ENCODE assay signal across 1 cellular context in the genomic region with DNA sequence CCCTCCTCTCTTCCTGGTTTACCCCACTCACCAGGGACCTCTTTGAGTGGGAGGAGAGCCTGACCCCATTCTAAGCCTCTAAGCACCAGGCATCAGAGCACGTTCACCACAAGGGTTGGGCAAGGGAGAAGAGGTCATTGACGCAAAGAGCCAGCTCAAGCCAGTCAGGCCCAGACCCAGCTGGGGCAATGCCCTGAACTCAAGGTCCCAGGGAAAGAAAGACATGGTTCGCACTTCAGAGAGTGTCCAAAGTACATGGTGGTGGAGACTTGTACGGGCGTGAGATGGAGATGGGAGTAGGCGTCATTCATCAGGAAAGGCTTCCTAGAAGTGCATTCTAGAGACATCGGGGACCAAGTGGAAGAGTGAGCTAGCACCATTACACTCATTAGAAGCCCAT.
TF ChIP-seq lines count a peak whose summit lies in the region.

No MANE protein-coding gene starts in this region.

TF ChIP-seq in K562, 482 proteins besides CTCF, POLR2A, EP300 and RAD21 (continued from another document):
- TF ChIP-seq, protein P1, sequence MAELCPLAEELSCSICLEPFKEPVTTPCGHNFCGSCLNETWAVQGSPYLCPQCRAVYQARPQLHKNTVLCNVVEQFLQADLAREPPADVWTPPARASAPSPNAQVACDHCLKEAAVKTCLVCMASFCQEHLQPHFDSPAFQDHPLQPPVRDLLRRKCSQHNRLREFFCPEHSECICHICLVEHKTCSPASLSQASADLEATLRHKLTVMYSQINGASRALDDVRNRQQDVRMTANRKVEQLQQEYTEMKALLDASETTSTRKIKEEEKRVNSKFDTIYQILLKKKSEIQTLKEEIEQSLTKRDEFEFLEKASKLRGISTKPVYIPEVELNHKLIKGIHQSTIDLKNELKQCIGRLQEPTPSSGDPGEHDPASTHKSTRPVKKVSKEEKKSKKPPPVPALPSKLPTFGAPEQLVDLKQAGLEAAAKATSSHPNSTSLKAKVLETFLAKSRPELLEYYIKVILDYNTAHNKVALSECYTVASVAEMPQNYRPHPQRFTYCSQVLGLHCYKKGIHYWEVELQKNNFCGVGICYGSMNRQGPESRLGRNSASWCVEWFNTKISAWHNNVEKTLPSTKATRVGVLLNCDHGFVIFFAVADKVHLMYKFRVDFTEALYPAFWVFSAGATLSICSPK (IDR thresholded peaks at IDR 0.05; ENCODE audit: borderline replicate concordance), result no peak
- TF ChIP-seq POLR2H (tag; IDR thresholded peaks at IDR 0.05; ENCODE audit: low read depth), result no peak
- TF ChIP-seq, protein P2, sequence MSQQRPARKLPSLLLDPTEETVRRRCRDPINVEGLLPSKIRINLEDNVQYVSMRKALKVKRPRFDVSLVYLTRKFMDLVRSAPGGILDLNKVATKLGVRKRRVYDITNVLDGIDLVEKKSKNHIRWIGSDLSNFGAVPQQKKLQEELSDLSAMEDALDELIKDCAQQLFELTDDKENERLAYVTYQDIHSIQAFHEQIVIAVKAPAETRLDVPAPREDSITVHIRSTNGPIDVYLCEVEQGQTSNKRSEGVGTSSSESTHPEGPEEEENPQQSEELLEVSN (IDR thresholded peaks at IDR 0.05; ENCODE audit: borderline replicate concordance in 1 of 2, extremely low read depth in 1 of 2, insufficient read depth in 1 of 2, insufficient read length in 1 of 2, low read depth in 1 of 2, low read length in 1 of 2, poor library complexity in 1 of 2, severe bottlenecking in 1 of 2), result no peak
- TF ChIP-seq, protein P3, sequence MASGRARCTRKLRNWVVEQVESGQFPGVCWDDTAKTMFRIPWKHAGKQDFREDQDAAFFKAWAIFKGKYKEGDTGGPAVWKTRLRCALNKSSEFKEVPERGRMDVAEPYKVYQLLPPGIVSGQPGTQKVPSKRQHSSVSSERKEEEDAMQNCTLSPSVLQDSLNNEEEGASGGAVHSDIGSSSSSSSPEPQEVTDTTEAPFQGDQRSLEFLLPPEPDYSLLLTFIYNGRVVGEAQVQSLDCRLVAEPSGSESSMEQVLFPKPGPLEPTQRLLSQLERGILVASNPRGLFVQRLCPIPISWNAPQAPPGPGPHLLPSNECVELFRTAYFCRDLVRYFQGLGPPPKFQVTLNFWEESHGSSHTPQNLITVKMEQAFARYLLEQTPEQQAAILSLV (tag; IDR thresholded peaks at IDR 0.05), result no peak
- TF ChIP-seq SMAD3 (CRISPR knock-in tag; conservative IDR thresholded peaks at IDR 0.05), result no peak
- TF ChIP-seq, protein P4, sequence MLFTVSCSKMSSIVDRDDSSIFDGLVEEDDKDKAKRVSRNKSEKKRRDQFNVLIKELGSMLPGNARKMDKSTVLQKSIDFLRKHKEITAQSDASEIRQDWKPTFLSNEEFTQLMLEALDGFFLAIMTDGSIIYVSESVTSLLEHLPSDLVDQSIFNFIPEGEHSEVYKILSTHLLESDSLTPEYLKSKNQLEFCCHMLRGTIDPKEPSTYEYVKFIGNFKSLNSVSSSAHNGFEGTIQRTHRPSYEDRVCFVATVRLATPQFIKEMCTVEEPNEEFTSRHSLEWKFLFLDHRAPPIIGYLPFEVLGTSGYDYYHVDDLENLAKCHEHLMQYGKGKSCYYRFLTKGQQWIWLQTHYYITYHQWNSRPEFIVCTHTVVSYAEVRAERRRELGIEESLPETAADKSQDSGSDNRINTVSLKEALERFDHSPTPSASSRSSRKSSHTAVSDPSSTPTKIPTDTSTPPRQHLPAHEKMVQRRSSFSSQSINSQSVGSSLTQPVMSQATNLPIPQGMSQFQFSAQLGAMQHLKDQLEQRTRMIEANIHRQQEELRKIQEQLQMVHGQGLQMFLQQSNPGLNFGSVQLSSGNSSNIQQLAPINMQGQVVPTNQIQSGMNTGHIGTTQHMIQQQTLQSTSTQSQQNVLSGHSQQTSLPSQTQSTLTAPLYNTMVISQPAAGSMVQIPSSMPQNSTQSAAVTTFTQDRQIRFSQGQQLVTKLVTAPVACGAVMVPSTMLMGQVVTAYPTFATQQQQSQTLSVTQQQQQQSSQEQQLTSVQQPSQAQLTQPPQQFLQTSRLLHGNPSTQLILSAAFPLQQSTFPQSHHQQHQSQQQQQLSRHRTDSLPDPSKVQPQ (CRISPR knock-in tag; IDR thresholded peaks at IDR 0.05; ENCODE audit: borderline replicate concordance), result no peak
- TF ChIP-seq, protein P5, sequence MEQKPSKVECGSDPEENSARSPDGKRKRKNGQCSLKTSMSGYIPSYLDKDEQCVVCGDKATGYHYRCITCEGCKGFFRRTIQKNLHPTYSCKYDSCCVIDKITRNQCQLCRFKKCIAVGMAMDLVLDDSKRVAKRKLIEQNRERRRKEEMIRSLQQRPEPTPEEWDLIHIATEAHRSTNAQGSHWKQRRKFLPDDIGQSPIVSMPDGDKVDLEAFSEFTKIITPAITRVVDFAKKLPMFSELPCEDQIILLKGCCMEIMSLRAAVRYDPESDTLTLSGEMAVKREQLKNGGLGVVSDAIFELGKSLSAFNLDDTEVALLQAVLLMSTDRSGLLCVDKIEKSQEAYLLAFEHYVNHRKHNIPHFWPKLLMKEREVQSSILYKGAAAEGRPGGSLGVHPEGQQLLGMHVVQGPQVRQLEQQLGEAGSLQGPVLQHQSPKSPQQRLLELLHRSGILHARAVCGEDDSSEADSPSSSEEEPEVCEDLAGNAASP (IDR thresholded peaks at IDR 0.05), result no peak
